1 cellular context compared by ENCODE assay signal in genomic region chr1:42824481-42825057, GRCh38.
TF ChIP-seq lines count a peak whose summit lies in the region.

No MANE protein-coding gene starts in this region.

TF ChIP-seq in K562, 482 proteins besides CTCF, POLR2A, EP300 and RAD21 (continued from another document):
- TF ChIP-seq CUX1 (CRISPR knock-in tag; IDR thresholded peaks at IDR 0.05), result 0 out of 2 replicates have a peak, but pooled peaks have one; percentile 2
- no peak for TF ChIP-seq ATF4 (CRISPR knock-in tag; IDR thresholded peaks at IDR 0.05)
- no peak for TF ChIP-seq VEZF1 (CRISPR knock-in tag; IDR thresholded peaks at IDR 0.05)
- no peak for TF ChIP-seq SRSF3 (IDR thresholded peaks at IDR 0.05; ENCODE audit: insufficient read depth, low read length)
- no peak for TF ChIP-seq C11orf30 (IDR thresholded peaks at IDR 0.05; ENCODE audit: low read depth)
- no peak for TF ChIP-seq LEF1 (IDR thresholded peaks at IDR 0.05)
- TF ChIP-seq ID3 (CRISPR knock-in tag; IDR thresholded peaks at IDR 0.05), result no peak
- peak; percentile 27; the same call in 1 of the 2 replicates for TF ChIP-seq ID3 (tag; IDR thresholded peaks at IDR 0.05)
- no peak for TF ChIP-seq SAFB (IDR thresholded peaks at IDR 0.05; ENCODE audit: borderline replicate concordance, low read depth, low read length)
- TF ChIP-seq ATF3 (IDR thresholded peaks at IDR 0.05), result no peak
- peak; percentile 24 for TF ChIP-seq ATF3 (CRISPR knock-in tag; conservative IDR thresholded peaks at IDR 0.05)
- no peak for TF ChIP-seq FOSL1 (tag; conservative IDR thresholded peaks at IDR 0.05)
- TF ChIP-seq EGR1 (conservative IDR thresholded peaks at IDR 0.05), result no peak
